In the genomic region with DNA sequence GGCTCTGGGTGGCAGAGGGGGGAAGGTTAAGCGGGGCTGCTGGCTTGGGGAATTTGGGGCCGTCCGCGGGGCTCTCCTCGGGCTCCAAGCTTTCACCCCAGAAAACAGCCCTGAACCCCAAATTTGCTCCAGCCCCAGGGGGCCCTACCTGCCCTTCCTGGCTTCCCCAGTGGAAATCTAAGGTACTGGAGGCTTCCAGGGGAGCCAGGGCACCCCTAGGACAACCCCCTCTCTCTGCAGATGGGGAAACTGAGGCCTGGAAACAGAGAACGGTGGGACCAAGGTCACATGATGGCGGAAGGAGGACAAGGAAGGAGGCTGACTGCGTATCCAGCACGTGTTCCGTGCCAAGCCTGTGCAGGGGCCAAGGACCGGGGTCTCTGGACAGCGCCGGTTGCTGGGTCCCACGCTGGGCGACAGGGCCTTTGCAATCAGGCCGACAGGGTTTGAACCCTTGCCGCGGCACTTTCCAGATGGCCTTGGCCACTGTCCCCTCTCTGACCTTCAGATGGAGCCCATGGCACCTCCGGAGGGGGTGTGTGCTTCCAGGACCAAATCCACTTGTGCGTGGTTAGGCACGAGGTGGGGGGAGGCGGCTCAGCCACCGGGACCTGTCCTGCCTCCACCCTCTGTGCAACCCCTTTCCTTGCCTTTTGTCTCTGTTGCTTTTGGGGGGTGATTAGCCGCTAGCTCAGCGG, we compare ENCODE assay signal across 10 cellular contexts.
A peak's percentile ranks its signal among the peaks of the same experiment; 100 is the strongest.
DNase-seq lines count a peak whose midpoint lies in the region; ATAC-seq and TF ChIP-seq lines count a peak whose summit lies in the region.
"Had no signal": no experiment of that assay in that cellular context is flagged by ENCODE, and none has a peak within 500 bp of the region (broad histone marks: within the 10 kb centered on the region; RNA-seq: fewer than 3 reads in every experiment).

No MANE protein-coding gene starts in this region.

- DNase-seq in GM23248 (no peak), heart right ventricle (peak; percentile 25 to 36), retina (peak; percentile 54), midbrain (lab: John Stamatoyannopoulos, UW) (no peak), OCI-M1 (lab: John Stamatoyannopoulos, UW) (no peak)
- no peak for DNase-seq in activated CD8-positive, alpha-beta T cell treated with anti-CD3 and anti-CD28 coated beads for 36 hours

- no peak overlapping the region for H3K27ac Mint-ChIP-seq in activated CD8-positive, alpha-beta T cell treated with anti-CD3 and anti-CD28 coated beads for 36 hours

- H3K36me3 ChIP-seq in GM23248 (ENCODE audit: low read depth) (no peaks in the 10 kb centered on the region), heart right ventricle (no peaks in the 10 kb centered on the region)

- H4K20me1 ChIP-seq in GM23248 (ENCODE audit: insufficient read depth) = no peaks in the 10 kb centered on the region

- H3K4me1 Mint-ChIP-seq in activated CD8-positive, alpha-beta T cell treated with anti-CD3 and anti-CD28 coated beads for 36 hours (ENCODE audit: low read depth) = peaks cover 21% of the 10 kb centered on the region

- H3K27me3 ChIP-seq in GM23248 (replicated peaks; ENCODE audit: insufficient read depth) = no peaks in the 10 kb centered on the region
- peaks cover 0 to 40% (median 0%) of the 10 kb centered on the region in 7 donors for H3K27me3 ChIP-seq in heart right ventricle

- H3K9me3 ChIP-seq in GM23248 (ENCODE audit: low read depth) (no peaks in the 10 kb centered on the region), heart right ventricle (peaks cover 0 to 7% (median 0%) of the 10 kb centered on the region in 11 donors)

- H3K4me2 ChIP-seq in GM23248 (ENCODE audit: unreplicated experiment) = peak overlapping the region; percentile 99

- H3K27ac ChIP-seq in GM23248 = no peak overlapping the region
- H3K27ac ChIP-seq in heart right ventricle = peak overlapping the region; percentile 39 to 86 (median 72)
- H3K27ac ChIP-seq: RWPE1 had no signal

- peak overlapping the region; percentile 37 for H3K4me3 Mint-ChIP-seq in activated CD8-positive, alpha-beta T cell treated with anti-CD3 and anti-CD28 coated beads for 36 hours

- H3K9me2 ChIP-seq in GM23248 (ENCODE audit: insufficient read depth) = no peaks in the 10 kb centered on the region

- no peak for TF ChIP-seq CTCF in activated CD8-positive, alpha-beta T cell treated with anti-CD3 and anti-CD28 coated beads for 36 hours (IDR thresholded peaks at IDR 0.05)
- TF ChIP-seq CTCF in heart right ventricle (IDR thresholded peaks at IDR 0.05) = peak in 4 of 9 donors; percentile 8 to 26 (median 14)

- H3K79me2 ChIP-seq in GM23248 (ENCODE audit: insufficient read depth) = no peaks in the 10 kb centered on the region

- WGBS in GM23248 (ENCODE audit: low coverage in 1 of 2, low lambda C conversion rate in 2 of 2, missing lambda C conversion rate in 2 of 2), 2 experiments = 35 to 40% methylated on average over 20 to 25 of the region's 25 CpGs
- 13 to 18% methylated on average over 25 of the region's 25 CpGs for WGBS in heart right ventricle, 2 donors

- in situ Hi-C loops in GM23248 (cut with MboI) = no loop called here

- peak overlapping the region; percentile 80 for H3K4me3 ChIP-seq in GM23248
- H3K4me3 ChIP-seq in heart right ventricle = peak overlapping the region; percentile 41 to 61 (median 56)
- H3K4me3 ChIP-seq: lung had no signal

- intact Hi-C loops in activated CD8-positive, alpha-beta T cell treated with anti-CD3 and anti-CD28 coated beads for 36 hours (cut with micrococcal nuclease) = no loop called here
- intact Hi-C loops in heart right ventricle (cut with DNase I) = no loop called here

- H3K9ac ChIP-seq in GM23248 = peak overlapping the region; percentile 77

- POLR2A ChIA-PET in activated CD8-positive, alpha-beta T cell treated with anti-CD3 and anti-CD28 coated beads for 36 hours (lab: Charles Lee) = interaction anchor here (1.2 to 2.6 kb wide), 2 partner anchors 10 to 21 kb away, joined by 5 to 11 read pairs; no protein-coding TSS in a partner anchor

- H2AFZ ChIP-seq in GM23248 = peak overlapping the region; percentile 92

- CTCF ChIA-PET in activated CD8-positive, alpha-beta T cell treated with anti-CD3 and anti-CD28 coated beads for 36 hours (lab: Charles Lee) = interaction anchor here (1.1 kb wide), 1 partner anchor 187 kb away, joined by 3 read pairs; no protein-coding TSS in a partner anchor

- H3K36me3 Mint-ChIP-seq in activated CD8-positive, alpha-beta T cell treated with anti-CD3 and anti-CD28 coated beads for 36 hours (ENCODE audit: low read depth) = no peaks in the 10 kb centered on the region

- no peaks in the 10 kb centered on the region for H3F3A ChIP-seq in GM23248 (ENCODE audit: insufficient read depth)

- H3K4me1 ChIP-seq in GM23248 (ENCODE audit: insufficient read depth) (no peaks in the 10 kb centered on the region), heart right ventricle (peaks cover 5 to 24% (median 18%) of the 10 kb centered on the region in 9 donors)

- peaks cover 35% of the 10 kb centered on the region for H3K27me3 Mint-ChIP-seq in activated CD8-positive, alpha-beta T cell treated with anti-CD3 and anti-CD28 coated beads for 36 hours

- no peaks in the 10 kb centered on the region for H3K9me3 Mint-ChIP-seq in activated CD8-positive, alpha-beta T cell treated with anti-CD3 and anti-CD28 coated beads for 36 hours

- ATAC-seq in activated CD8-positive, alpha-beta T cell treated with anti-CD3 and anti-CD28 coated beads for 36 hours = no peak
- peak; percentile 34 to 62 (median 52) for ATAC-seq in heart right ventricle
- ATAC-seq in HG03175 (IDR thresholded peaks at IDR 0.05; ENCODE audit: unreplicated experiment) = no peak
- no peak for ATAC-seq in HG02970 (IDR thresholded peaks at IDR 0.05; ENCODE audit: low FRiP score, unreplicated experiment)

Comparison
In these comparisons a context has a peak if more than half of its experiments do, and no peak if none do; other contexts are left out.
1. DNase-seq: peak in heart right ventricle (2 of 2) and retina (single experiment); none in GM23248 (single experiment), activated CD8-positive, alpha-beta T cell treated with anti-CD3 and anti-CD28 coated beads for 36 hours (single experiment), midbrain (single experiment) and OCI-M1 (single experiment).
2. ATAC-seq: peak in heart right ventricle (8 of 8); none in activated CD8-positive, alpha-beta T cell treated with anti-CD3 and anti-CD28 coated beads for 36 hours (single experiment), HG03175 (single experiment) and HG02970 (single experiment).